22 cellular contexts compared by ENCODE assay signal in genomic region chr14:63962896-63963295, GRCh38.
DNase-seq lines count a peak whose midpoint lies in the region; ATAC-seq and TF ChIP-seq lines count a peak whose summit lies in the region.
"Had no signal": no experiment of that assay in that cellular context is flagged by ENCODE, and none has a peak within 500 bp of the region (broad histone marks: within the 10 kb centered on the region; RNA-seq: fewer than 3 reads in every experiment).

No MANE protein-coding gene starts in this region.

- H3K4me3 ChIP-seq in adipocyte (ENCODE audit: low read length) = no peak overlapping the region
- no peak overlapping the region for H3K4me3 ChIP-seq in upper lobe of right lung
- H3K4me3 ChIP-seq: GM12878, GM23248, HAP-1 had no signal

- H3K9ac ChIP-seq in adipocyte (ENCODE audit: low read length) = no peak overlapping the region
- H3K9ac ChIP-seq: GM23248 had no signal

- peaks cover 6% of the 10 kb centered on the region for H3K4me1 ChIP-seq in adipocyte (ENCODE audit: control insufficient read depth, insufficient read depth, low read length)
- H3K4me1 ChIP-seq in upper lobe of right lung = peaks cover 4% of the 10 kb centered on the region
- H3K4me1 ChIP-seq: HAP-1 had no signal

- TF ChIP-seq CTCF in upper lobe of right lung (IDR thresholded peaks at IDR 0.05) = no peak

- no peaks in the 10 kb centered on the region for H3K27me3 ChIP-seq in adipocyte (replicated peaks; ENCODE audit: control insufficient read depth, insufficient read depth, low read length)
- H3K27me3 ChIP-seq in upper lobe of right lung = no peaks in the 10 kb centered on the region

- H3K36me3 ChIP-seq in adipocyte (ENCODE audit: control insufficient read depth, insufficient read depth, low read length, severe bottlenecking) (peaks cover 17% of the 10 kb centered on the region), upper lobe of right lung (peaks cover 6% of the 10 kb centered on the region)
- H3K36me3 ChIP-seq: HAP-1 had no signal

- ATAC-seq in upper lobe of right lung (no peak), GM18519 (IDR thresholded peaks at IDR 0.05; ENCODE audit: low FRiP score, unreplicated experiment) (no peak)
- ATAC-seq: GM12878, Right ventricle myocardium inferior had no signal

- no peak overlapping the region for H3K27ac ChIP-seq in upper lobe of right lung
- H3K27ac ChIP-seq: C4-2B, GM23248 had no signal

- peak; percentile 39 for DNase-seq in DMS79 (lab: John Stamatoyannopoulos, UW)
- peak; percentile 61 for DNase-seq in LHCN-M2 (ENCODE audit: low read depth)
- DNase-seq in adipocyte (ENCODE audit: low read depth) = peak; percentile 65
- DNase-seq in myocyte (ENCODE audit: low read depth) = peak; percentile 44
- no peak for DNase-seq in NCI-H187 treated with DMSO at 0.1 percent for 48 hours (lab: John Stamatoyannopoulos, UW)
- no peak for DNase-seq in activated CD4-positive, CD25-positive, alpha-beta regulatory T cell (lab: John Stamatoyannopoulos, UW)
- DNase-seq in upper lobe of right lung = no peak
- DNase-seq: Calu3; CD8-positive, alpha-beta memory T cell; DMS153; GM23248; NCI-H1417 treated with DMSO at 0.1 percent for 48 hours; NCI-H2029 treated with DMSO at 0.1 percent for 48 hours; NCI-H2171; NCI-H524 treated with DMSO at 0.1 percent for 48 hours; NCI-H82; OCI-M1 had no signal

- intact Hi-C loops in upper lobe of right lung (cut with DNase I) = no loop called here

- H3K9me3 ChIP-seq in adipocyte (ENCODE audit: control insufficient read depth, low read length) = no peaks in the 10 kb centered on the region
- H3K9me3 ChIP-seq in upper lobe of right lung = no peaks in the 10 kb centered on the region
- H3K9me3 ChIP-seq: HAP-1 had no signal

Comparison
In these comparisons a context has a peak if more than half of its experiments do, and no peak if none do; other contexts are left out.
1. DNase-seq: peak in DMS79 (single experiment), LHCN-M2 (single experiment), adipocyte (single experiment) and myocyte (single experiment); none in NCI-H187 treated with DMSO at 0.1 percent for 48 hours (single experiment), activated CD4-positive, CD25-positive, alpha-beta regulatory T cell (0 of 4) and upper lobe of right lung (single experiment).